16 cellular contexts compared by ENCODE assay signal in genomic region chr7:101970047-101970585, GRCh38.
DNase-seq lines count a peak whose midpoint lies in the region; ATAC-seq and TF ChIP-seq lines count a peak whose summit lies in the region.
"Had no signal": no experiment of that assay in that cellular context is flagged by ENCODE, and none has a peak within 500 bp of the region (broad histone marks: within the 10 kb centered on the region; RNA-seq: fewer than 3 reads in every experiment).

No MANE protein-coding gene starts in this region.

- H2BK15ac ChIP-seq in mesendoderm (replicated peaks; ENCODE audit: low read depth), result no peak overlapping the region

- no peak overlapping the region for H2AK5ac ChIP-seq in mesendoderm (ENCODE audit: low read length)

- H3K79me2 ChIP-seq in OCI-LY1 (ENCODE audit: insufficient read depth, low read length) (peaks cover 38% of the 10 kb centered on the region), mesendoderm (ENCODE audit: control insufficient read depth, insufficient read depth, low read length) (peaks cover 41% of the 10 kb centered on the region)

- H4K5ac ChIP-seq in mesendoderm (ENCODE audit: low read length), result no peak overlapping the region

- TF ChIP-seq CTCF in OCI-LY1 (IDR thresholded peaks at IDR 0.05; ENCODE audit: low read length), result no peak

- DNase-seq in H7 (peak; percentile 20), mesendoderm (no peak)
- DNase-seq: CD8-positive, alpha-beta memory T cell; EL; NCI-H1436 treated with DMSO at 0.1 percent for 48 hours; NCI-H2081; NCI-H226; NCI-H748 treated with DMSO at 0.1 percent for 48 hours; SIG-M5; SW 1271 had no signal

- no peak overlapping the region for H4K8ac ChIP-seq in mesendoderm (ENCODE audit: low read depth, low read length)

- no peak overlapping the region for H3K4ac ChIP-seq in mesendoderm (ENCODE audit: low read depth, low read length)

- H3K27me3 ChIP-seq in H7 (ENCODE audit: control insufficient read depth, insufficient read depth, low read length) (no peaks in the 10 kb centered on the region), OCI-LY1 (ENCODE audit: insufficient read depth, low read length) (no peaks in the 10 kb centered on the region), mesendoderm (ENCODE audit: insufficient read depth, low read length, poor library complexity) (no peaks in the 10 kb centered on the region), skeletal muscle tissue (ENCODE audit: control insufficient read depth in 3 of 3, insufficient read depth in 3 of 3, low read length in 3 of 3) (no peaks in the 10 kb centered on the region)

- H3K56ac ChIP-seq in mesendoderm (ENCODE audit: low read length), result no peak overlapping the region

- H3K79me1 ChIP-seq in mesendoderm (ENCODE audit: low read length), result peaks cover 25% of the 10 kb centered on the region

- WGBS in mesendoderm (ENCODE audit: extremely low coverage, insufficient coverage, low lambda C conversion rate), result no CpG with 5 or more reads among the region's 10 CpGs

- peak overlapping the region; percentile 80 for H3K23ac ChIP-seq in mesendoderm (ENCODE audit: low read length)

- no peaks in the 10 kb centered on the region for H4K20me1 ChIP-seq in OCI-LY1 (ENCODE audit: insufficient read depth, low read length)

- no peak overlapping the region for H2BK120ac ChIP-seq in mesendoderm (ENCODE audit: low read depth, low read length)

- H3K4me2 ChIP-seq in OCI-LY1 (ENCODE audit: low read length), result peak overlapping the region; percentile 63
- no peak overlapping the region for H3K4me2 ChIP-seq in mesendoderm (ENCODE audit: low read length)

- no peak overlapping the region for H3K18ac ChIP-seq in mesendoderm (ENCODE audit: low read length)

- H3K4me1 ChIP-seq in OCI-LY1 (ENCODE audit: insufficient read depth, low read length, severe bottlenecking) (peaks cover 86% of the 10 kb centered on the region), mesendoderm (ENCODE audit: control insufficient read depth, low read depth, low read length) (no peaks in the 10 kb centered on the region), skeletal muscle tissue (ENCODE audit: control insufficient read depth in 3 of 3, insufficient read depth in 3 of 3, low read length in 3 of 3) (peaks cover 12 to 25% (median 23%) of the 10 kb centered on the region in 3 donors)

- no peaks in the 10 kb centered on the region for H3K9me3 ChIP-seq in OCI-LY1 (ENCODE audit: low read length)
- H3K9me3 ChIP-seq in skeletal muscle tissue (ENCODE audit: control insufficient read depth in 3 of 3, low read length in 3 of 3), result no peaks in the 10 kb centered on the region

- no peak overlapping the region for H2BK5ac ChIP-seq in mesendoderm (ENCODE audit: low read length)

- H3F3A ChIP-seq in OCI-LY1 (ENCODE audit: insufficient read depth, low read length), result peaks cover 14% of the 10 kb centered on the region

- H3K4me3 ChIP-seq in H7 (ENCODE audit: insufficient read depth, low read depth, low read length), result no peak overlapping the region
- H3K4me3 ChIP-seq in OCI-LY1 (ENCODE audit: low read depth, low read length, poor library complexity, severe bottlenecking), result peak overlapping the region; percentile 35
- H3K4me3 ChIP-seq in mesendoderm (ENCODE audit: low read length), result no peak overlapping the region
- no peak overlapping the region for H3K4me3 ChIP-seq in skeletal muscle tissue (ENCODE audit: low read length in 3 of 3)

- H3K9ac ChIP-seq in OCI-LY1 (ENCODE audit: low read length) (peak overlapping the region; percentile 69), mesendoderm (ENCODE audit: low read length) (no peak overlapping the region), skeletal muscle tissue (ENCODE audit: low read depth in 1 of 3, low read length in 3 of 3) (no peak overlapping the region)

- no peak overlapping the region for H2AFZ ChIP-seq in OCI-LY1 (ENCODE audit: low read length)

- H3K9me2 ChIP-seq in OCI-LY1 (ENCODE audit: low read depth, low read length), result no peaks in the 10 kb centered on the region

- H3K27ac ChIP-seq in OCI-LY1 (ENCODE audit: low read depth, low read length, poor library complexity, severe bottlenecking) (peak overlapping the region; percentile 95), mesendoderm (ENCODE audit: low read depth, low read length) (no peak overlapping the region), skeletal muscle tissue (ENCODE audit: low read depth, low read length) (peak overlapping the region; percentile 6)

- ATAC-seq in GM21619 (IDR thresholded peaks at IDR 0.05; ENCODE audit: unreplicated experiment), result no peak
- no peak for ATAC-seq in GM19023 (IDR thresholded peaks at IDR 0.05; ENCODE audit: unreplicated experiment)
- ATAC-seq in HG02571 (IDR thresholded peaks at IDR 0.05; ENCODE audit: unreplicated experiment), result no peak
- ATAC-seq in GM21515 (IDR thresholded peaks at IDR 0.05; ENCODE audit: unreplicated experiment), result no peak

- H3K36me3 ChIP-seq in H7 (replicated peaks; ENCODE audit: control insufficient read depth, insufficient read depth, low read length) (no peaks in the 10 kb centered on the region; the same call in 1 of the 2 replicates), OCI-LY1 (ENCODE audit: insufficient read depth, low read length) (peaks cover 42% of the 10 kb centered on the region), mesendoderm (ENCODE audit: control insufficient read depth, insufficient read depth, low read length) (no peaks in the 10 kb centered on the region), skeletal muscle tissue (ENCODE audit: control insufficient read depth in 3 of 3, insufficient read depth in 3 of 3, low read length in 3 of 3) (no peaks in the 10 kb centered on the region)
